ENCODE assay signal across 34 cellular contexts in the genomic region with DNA sequence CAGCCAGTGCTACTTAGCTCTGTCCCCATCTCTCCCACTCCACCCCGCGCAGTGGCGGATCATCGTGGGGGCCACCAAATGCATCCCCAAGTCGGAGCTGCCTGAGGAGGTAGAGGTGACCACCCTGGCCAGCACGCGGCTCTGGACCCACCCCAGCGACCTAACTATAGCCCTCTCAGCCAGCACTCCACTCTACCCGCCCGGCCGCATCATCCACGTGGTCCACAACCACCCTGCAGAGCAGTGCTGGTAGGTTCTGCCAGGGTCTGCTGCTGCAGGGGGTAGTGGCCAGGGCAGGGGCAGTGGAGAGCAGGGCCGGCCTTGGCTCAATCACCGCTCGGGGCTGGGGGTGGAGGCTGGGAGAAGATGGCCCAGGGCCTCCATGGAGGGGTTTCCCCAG. TPM values are rescaled to one million over a fixed set of nuclear protein-coding genes. Genes with fewer than 3 reads are reported as not detected.
DNase-seq lines count a peak whose midpoint lies in the region; ATAC-seq and TF ChIP-seq lines count a peak whose summit lies in the region.
"Had no signal": no experiment of that assay in that cellular context is flagged by ENCODE, and none has a peak within 500 bp of the region (broad histone marks: within the 10 kb centered on the region; RNA-seq: fewer than 3 reads in every experiment).

No MANE protein-coding gene starts in this region.

- H2AFZ ChIP-seq in neuronal stem cell (ENCODE audit: low read length), result no peak overlapping the region

- H2BK5ac ChIP-seq in neuronal stem cell (ENCODE audit: low read length), result peak overlapping the region; percentile 39

- CTCF ChIA-PET in RWPE1 (lab: Yijun Ruan, JAX), result interaction anchor here (0.7 kb wide), 1 partner anchor 36 kb away, joined by 4 read pairs; no protein-coding TSS in a partner anchor

- H2BK15ac ChIP-seq in neuronal stem cell (ENCODE audit: low read length), result no peak overlapping the region

- DNase-seq in neuronal stem cell (ENCODE audit: low spot score), result no peak
- no peak for DNase-seq in activated T-cell treated with anti-CD3 and anti-CD28 coated beads, Interleukin-2, amount 50 U/mL, for 72 hours
- DNase-seq in activated gamma-delta T cell treated with Interleukin-2 at 50 U/mL for 16 hours, result no peak
- DNase-seq in RWPE1 (ENCODE audit: low spot score), result no peak
- DNase-seq: 8988T; ACHN; AML-193; BE2C; C1 segment of cervical spinal cord; Caco-2; Calu3; CD4-positive, alpha-beta memory T cell; CD4-positive, alpha-beta T cell; CD4-positive, CD25-positive, alpha-beta regulatory T cell; CD8-positive, alpha-beta memory T cell; CD8-positive, alpha-beta T cell; COR-L47; DMS 273 treated with DMSO at 0.1 percent for 48 hours; DMS153; DMS79; DMS79 treated with DMSO at 0.1 percent for 48 hours; DND-41; EL had no signal

- H3K9me3 Mint-ChIP-seq in dendritic cell treated with granulocyte-macrophage colony-stimulating factor and Interleukin-4, amounts not matched to agents 40 ng/mL and 50 ng/mL, for 4 days, result no peaks in the 10 kb centered on the region
- no peaks in the 10 kb centered on the region for H3K9me3 Mint-ChIP-seq in activated T-cell treated with anti-CD3 and anti-CD28 coated beads, Interleukin-2, amount 50 U/mL, for 72 hours
- H3K9me3 Mint-ChIP-seq: CD14-positive monocyte; CD4-positive, alpha-beta memory T cell; CD4-positive, alpha-beta T cell; CD8-positive, alpha-beta memory T cell; CD8-positive, alpha-beta T cell had no signal

- H3K79me1 ChIP-seq in neuronal stem cell (ENCODE audit: low read depth, low read length), result peaks cover 5% of the 10 kb centered on the region

- peak overlapping the region; percentile 88 for H3K27ac Mint-ChIP-seq in dendritic cell treated with granulocyte-macrophage colony-stimulating factor and Interleukin-4, amounts not matched to agents 40 ng/mL and 50 ng/mL, for 4 days
- no peak overlapping the region for H3K27ac Mint-ChIP-seq in activated T-cell treated with anti-CD3 and anti-CD28 coated beads, Interleukin-2, amount 50 U/mL, for 72 hours
- H3K27ac Mint-ChIP-seq: B cell; CD14-positive monocyte; CD4-positive, alpha-beta memory T cell; CD4-positive, alpha-beta T cell; CD4-positive, CD25-positive, alpha-beta regulatory T cell; CD8-positive, alpha-beta memory T cell; CD8-positive, alpha-beta T cell had no signal

- ATAC-seq in GM19351 (IDR thresholded peaks at IDR 0.05; ENCODE audit: unreplicated experiment), result no peak
- no peak for ATAC-seq in activated T-cell treated with anti-CD3 and anti-CD28 coated beads, Interleukin-2, amount 50 U/mL, for 72 hours (replicated peaks in 1 of 2)
- ATAC-seq: A549; CD8-positive, alpha-beta T cell had no signal

- H3K14ac ChIP-seq in neuronal stem cell (ENCODE audit: low read length), result no peak overlapping the region

- no peak overlapping the region for H2AK5ac ChIP-seq in neuronal stem cell (ENCODE audit: low read depth, low read length)

- no peak overlapping the region for H2BK12ac ChIP-seq in neuronal stem cell (ENCODE audit: low read length)

- no peak overlapping the region for H3K4ac ChIP-seq in neuronal stem cell (ENCODE audit: low read length)

- no peaks in the 10 kb centered on the region for H3K4me1 ChIP-seq in neuronal stem cell (ENCODE audit: control insufficient read depth in 2 of 2, insufficient read depth in 1 of 2, low read depth in 1 of 2, low read length in 2 of 2)
- H3K4me1 ChIP-seq: A549, BE2C, Caco-2 had no signal

- no CpG with 5 or more reads among the region's 15 CpGs for WGBS in neuronal stem cell (ENCODE audit: extremely low coverage in 2 of 2, insufficient read length in 2 of 2, insufficient replicate concordance in 1 of 2), 2 donors

- no peak overlapping the region for H4K8ac ChIP-seq in neuronal stem cell (ENCODE audit: low read depth, low read length)

- no peaks in the 10 kb centered on the region for H3K9me3 ChIP-seq in neuronal stem cell (replicated peaks in 1 of 2; ENCODE audit: control insufficient read depth in 2 of 2, insufficient read depth in 1 of 2, low read depth in 1 of 2, low read length in 2 of 2)
- H3K9me3 ChIP-seq: A549; BE2C; BLaER1; BLaER1 treated with 17β-estradiol and CSF1 and Interleukin-3, amounts not matched to agents 10 nM and 100 nM; Caco-2 had no signal

- H3K4me3 Mint-ChIP-seq in dendritic cell treated with granulocyte-macrophage colony-stimulating factor and Interleukin-4, amounts not matched to agents 40 ng/mL and 50 ng/mL, for 4 days, result no peak overlapping the region
- H3K4me3 Mint-ChIP-seq in activated T-cell treated with anti-CD3 and anti-CD28 coated beads, Interleukin-2, amount 50 U/mL, for 72 hours, result no peak overlapping the region
- H3K4me3 Mint-ChIP-seq: B cell; CD14-positive monocyte; CD4-positive, alpha-beta T cell; CD4-positive, CD25-positive, alpha-beta regulatory T cell; CD8-positive, alpha-beta memory T cell; CD8-positive, alpha-beta T cell had no signal

- peak overlapping the region; percentile 65 for H3K23ac ChIP-seq in neuronal stem cell (ENCODE audit: low read depth, low read length, poor library complexity)

- peaks cover 100% of the 10 kb centered on the region for H3K36me3 Mint-ChIP-seq in dendritic cell treated with granulocyte-macrophage colony-stimulating factor and Interleukin-4, amounts not matched to agents 40 ng/mL and 50 ng/mL, for 4 days (ENCODE audit: low read depth)
- no peaks in the 10 kb centered on the region for H3K36me3 Mint-ChIP-seq in activated T-cell treated with anti-CD3 and anti-CD28 coated beads, Interleukin-2, amount 50 U/mL, for 72 hours (ENCODE audit: insufficient read depth in 2 of 2)
- H3K36me3 Mint-ChIP-seq: CD4-positive, alpha-beta memory T cell; CD4-positive, CD25-positive, alpha-beta regulatory T cell; CD8-positive, alpha-beta memory T cell; CD8-positive, alpha-beta T cell had no signal

- intact Hi-C loops in dendritic cell treated with granulocyte-macrophage colony-stimulating factor and Interleukin-4, amounts not matched to agents 40 ng/mL and 50 ng/mL, for 4 days (cut with micrococcal nuclease), result no loop called here

- peaks cover 15% of the 10 kb centered on the region for H3K4me1 Mint-ChIP-seq in dendritic cell treated with granulocyte-macrophage colony-stimulating factor and Interleukin-4, amounts not matched to agents 40 ng/mL and 50 ng/mL, for 4 days (ENCODE audit: low read depth)
- H3K4me1 Mint-ChIP-seq in activated T-cell treated with anti-CD3 and anti-CD28 coated beads, Interleukin-2, amount 50 U/mL, for 72 hours (ENCODE audit: low read depth), result no peaks in the 10 kb centered on the region
- H3K4me1 Mint-ChIP-seq: B cell; CD4-positive, alpha-beta memory T cell; CD4-positive, CD25-positive, alpha-beta regulatory T cell; CD8-positive, alpha-beta memory T cell had no signal

- peaks cover 25 to 72% of the 10 kb centered on the region in 2 donors for H3K36me3 ChIP-seq in neuronal stem cell (replicated peaks in 1 of 2; ENCODE audit: control insufficient read depth in 2 of 2, insufficient read depth in 2 of 2, low read length in 2 of 2)
- H3K36me3 ChIP-seq: BE2C, BLaER1 had no signal

- peak overlapping the region; percentile 72 for H2BK120ac ChIP-seq in neuronal stem cell (ENCODE audit: low read depth, low read length)

- no peaks in the 10 kb centered on the region for H3K27me3 ChIP-seq in neuronal stem cell (ENCODE audit: control insufficient read depth in 3 of 3, insufficient read depth in 3 of 3, low read depth in 1 of 3, low read length in 3 of 3)
- H3K27me3 ChIP-seq: BE2C; BLaER1; BLaER1 treated with 17β-estradiol and CSF1 and Interleukin-3, amounts not matched to agents 10 nM and 100 nM had no signal

- no peak overlapping the region for H3K4me3 ChIP-seq in neuronal stem cell (ENCODE audit: low read length in 2 of 2)
- H3K4me3 ChIP-seq: A549; BLaER1; BLaER1 treated with 17β-estradiol and CSF1 and Interleukin-3, amounts not matched to agents 10 nM and 100 nM had no signal

- H3K4me2 ChIP-seq in neuronal stem cell (ENCODE audit: insufficient read depth, low read length, poor library complexity, severe bottlenecking), result no peak overlapping the region
- H3K4me2 ChIP-seq: A549; BLaER1; BLaER1 treated with 17β-estradiol and CSF1 and Interleukin-3, amounts not matched to agents 10 nM and 100 nM had no signal

- peak overlapping the region; percentile 21 for H3K9ac ChIP-seq in neuronal stem cell (ENCODE audit: low read depth, low read length, poor library complexity)
- H3K9ac ChIP-seq: BLaER1 had no signal

- TF ChIP-seq CTCF in RWPE1 (conservative IDR thresholded peaks at IDR 0.05; ENCODE audit: low read depth), result no peak

- POLR2A ChIA-PET in RWPE1 (lab: Yijun Ruan, JAX; ENCODE audit: low non-redundant PET), result no interaction called here

- peak overlapping the region; percentile 3 for H3K27ac ChIP-seq in angular gyrus (ENCODE audit: low read depth, low read length)
- no peak overlapping the region for H3K27ac ChIP-seq in neuronal stem cell (replicated peaks; ENCODE audit: low read length)
- peak overlapping the region; percentile 20 for H3K27ac ChIP-seq in temporal lobe (ENCODE audit: low read depth, low read length)
- no peak overlapping the region for H3K27ac ChIP-seq in RWPE1
- H3K27ac ChIP-seq: 22Rv1, A549, BLaER1, C4-2B had no signal

- H3K18ac ChIP-seq in neuronal stem cell (ENCODE audit: low read length), result no peak overlapping the region

- H3K27me3 Mint-ChIP-seq in dendritic cell treated with granulocyte-macrophage colony-stimulating factor and Interleukin-4, amounts not matched to agents 40 ng/mL and 50 ng/mL, for 4 days, result no peaks in the 10 kb centered on the region
- no peaks in the 10 kb centered on the region for H3K27me3 Mint-ChIP-seq in activated T-cell treated with anti-CD3 and anti-CD28 coated beads, Interleukin-2, amount 50 U/mL, for 72 hours (ENCODE audit: low read depth)
- H3K27me3 Mint-ChIP-seq: B cell; CD4-positive, alpha-beta memory T cell; CD4-positive, alpha-beta T cell; CD4-positive, CD25-positive, alpha-beta regulatory T cell had no signal

- H4K91ac ChIP-seq in neuronal stem cell (ENCODE audit: low read depth, low read length, poor library complexity), result no peak overlapping the region

RNA-seq across cellular contexts. Expression of a gene that starts 13.0 kb away (rescaled TPM):
- 5.7 TPM for polyA plus RNA-seq in neuronal stem cell (2013, experiment 1 of 2)
- 6.0 TPM for polyA plus RNA-seq in neuronal stem cell (2013, experiment 2 of 2)
- 1.2 TPM for total RNA-seq in temporal lobe
- total RNA-seq in activated T-cell treated with anti-CD3 and anti-CD28 coated beads, Interleukin-2, amount 50 U/mL, for 72 hours, result 1 to 10 TPM; 2.2 to 2.9 TPM

RNA-seq across cellular contexts. Expression of a gene that starts 53.0 kb away (rescaled TPM):
- polyA plus RNA-seq in neuronal stem cell (2013, experiment 1 of 2), result 258 TPM
- polyA plus RNA-seq in neuronal stem cell (2013, experiment 2 of 2), result 242 TPM
- total RNA-seq in temporal lobe, result 17.2 TPM
- 100 to 1,000 TPM; 146 to 169 TPM for total RNA-seq in activated T-cell treated with anti-CD3 and anti-CD28 coated beads, Interleukin-2, amount 50 U/mL, for 72 hours

RNA-seq across cellular contexts. Expression of a gene that starts 53.3 kb away (rescaled TPM):
- 30.6 TPM for polyA plus RNA-seq in neuronal stem cell (2013, experiment 1 of 2)
- 31.0 TPM for polyA plus RNA-seq in neuronal stem cell (2013, experiment 2 of 2)
- total RNA-seq in temporal lobe, result 10.6 TPM
- total RNA-seq in activated T-cell treated with anti-CD3 and anti-CD28 coated beads, Interleukin-2, amount 50 U/mL, for 72 hours, result 10 to 100 TPM; 55.4 to 64.7 TPM

RNA-seq across cellular contexts. Expression of a gene that starts 59.2 kb away (rescaled TPM):
- 3.7 TPM for polyA plus RNA-seq in neuronal stem cell (2013, experiment 1 of 2)
- polyA plus RNA-seq in neuronal stem cell (2013, experiment 2 of 2), result 3.5 TPM
- total RNA-seq in temporal lobe, result 7.4 TPM
- total RNA-seq in activated T-cell treated with anti-CD3 and anti-CD28 coated beads, Interleukin-2, amount 50 U/mL, for 72 hours, result under 1 TPM; 0.05 to 0.09 TPM
- total RNA-seq: B cell had no signal
- polyA plus RNA-seq: CD8-positive, alpha-beta memory T cell had no signal

Comparison
In these comparisons a context has a peak if more than half of its experiments do, and no peak if none do; other contexts are left out.
1. H3K27ac ChIP-seq: peak in angular gyrus (single experiment) and temporal lobe (single experiment); none in neuronal stem cell (single experiment) and RWPE1 (single experiment).